ENCODE assay signal across 24 cellular contexts in genomic region chr9:92990461-92990860, GRCh38. TPM values are rescaled to one million over a fixed set of nuclear protein-coding genes. Genes with fewer than 3 reads are reported as not detected.
DNase-seq lines count a peak whose midpoint lies in the region; ATAC-seq and TF ChIP-seq lines count a peak whose summit lies in the region.
"Had no signal": no experiment of that assay in that cellular context is flagged by ENCODE, and none has a peak within 500 bp of the region (broad histone marks: within the 10 kb centered on the region; RNA-seq: fewer than 3 reads in every experiment).

No MANE protein-coding gene starts in this region.

- H3K27me3 ChIP-seq in HUES48 (ENCODE audit: control insufficient read depth, insufficient read depth, low read length) = no peaks in the 10 kb centered on the region
- H3K27me3 ChIP-seq: brain microvascular endothelial cell, spleen, transverse colon had no signal

- no peaks in the 10 kb centered on the region for H3K27me3 Mint-ChIP-seq in activated CD8-positive, alpha-beta T cell treated with anti-CD3 and anti-CD28 coated beads for 36 hours
- no peaks in the 10 kb centered on the region for H3K27me3 Mint-ChIP-seq in activated CD8-positive, alpha-beta T cell treated with anti-CD3 and anti-CD28 coated beads, Interleukin-2, amount 10 ng/mL, durations not matched to agents 7 days and 5 days (ENCODE audit: low read depth)
- no peaks in the 10 kb centered on the region for H3K27me3 Mint-ChIP-seq in activated naive CD8-positive, alpha-beta T cell treated with anti-CD3 and anti-CD28 coated beads, Interleukin-2, amount 50 U/mL, for 24 hours
- no peaks in the 10 kb centered on the region for H3K27me3 Mint-ChIP-seq in natural killer cell treated with Interleukin-12 subunit alpha and Interleukin-12 subunit beta and Interleukin-15 and Interleukin-18, amount 100 ng/mL, for 72 hours

- intact Hi-C loops in activated CD8-positive, alpha-beta T cell treated with anti-CD3 and anti-CD28 coated beads for 36 hours (cut with micrococcal nuclease) = no loop called here

- H3K27ac ChIP-seq in HUES48 (ENCODE audit: low read depth, low read length) (peak overlapping the region; percentile 80), caudate nucleus (ENCODE audit: low read depth, low read length) (no peak overlapping the region)
- H3K27ac ChIP-seq: brain microvascular endothelial cell, HL-60, SK-N-MC, transverse colon, WERI-Rb-1 had no signal

- CTCF ChIA-PET in activated CD8-positive, alpha-beta T cell treated with anti-CD3 and anti-CD28 coated beads for 36 hours (lab: Charles Lee) = interaction anchor here (1.4 to 3.7 kb wide), 3 partner anchors 12 to 119 kb away, joined by 3 to 43 read pairs (median 5); no protein-coding TSS in a partner anchor
- CTCF ChIA-PET in activated CD8-positive, alpha-beta T cell treated with anti-CD3 and anti-CD28 coated beads, Interleukin-2, amount 10 ng/mL, durations not matched to agents 7 days and 5 days (lab: Charles Lee) = interaction anchor here (1.4 kb wide), 1 partner anchor 12 kb away, joined by 15 read pairs; no protein-coding TSS in a partner anchor

- H3K4me1 ChIP-seq in HUES48 (ENCODE audit: control insufficient read depth, insufficient read depth, low read length) = peaks cover 32% of the 10 kb centered on the region
- H3K4me1 ChIP-seq: BE2C, transverse colon had no signal

- no peak for DNase-seq in activated CD8-positive, alpha-beta T cell treated with anti-CD3 and anti-CD28 coated beads for 36 hours
- DNase-seq in activated CD8-positive, alpha-beta T cell treated with anti-CD3 and anti-CD28 coated beads, Interleukin-2, amount 10 ng/mL, durations not matched to agents 7 days and 5 days = no peak
- no peak for DNase-seq in activated naive CD8-positive, alpha-beta T cell treated with anti-CD3 and anti-CD28 coated beads, Interleukin-2, amount 50 U/mL, for 24 hours
- DNase-seq in natural killer cell treated with Interleukin-12 subunit alpha and Interleukin-12 subunit beta and Interleukin-15 and Interleukin-18, amount 100 ng/mL, for 72 hours (ENCODE audit: low spot score) = no peak
- no peak for DNase-seq in SK-N-DZ (ENCODE audit: low spot score)
- DNase-seq in caudate nucleus (lab: John Stamatoyannopoulos, UW) = no peak
- DNase-seq: BE2C; brain microvascular endothelial cell; kidney glomerular epithelial cell; NCI-H1436 treated with DMSO at 0.1 percent for 48 hours; NCI-H524 treated with DMSO at 0.1 percent for 48 hours; retina; RPMI8226; spleen; stimulated activated CD4-positive, alpha-beta T cell treated with anti-CD3 and anti-CD28 coated beads, Interleukin-4, amount 100 ng/mL, for 1 hour; transverse colon; WERI-Rb-1 had no signal

- peaks cover 22% of the 10 kb centered on the region for H3K9me3 Mint-ChIP-seq in activated CD8-positive, alpha-beta T cell treated with anti-CD3 and anti-CD28 coated beads for 36 hours
- H3K9me3 Mint-ChIP-seq in activated CD8-positive, alpha-beta T cell treated with anti-CD3 and anti-CD28 coated beads, Interleukin-2, amount 10 ng/mL, durations not matched to agents 7 days and 5 days (ENCODE audit: insufficient read depth) = peaks cover 17% of the 10 kb centered on the region
- H3K9me3 Mint-ChIP-seq in activated naive CD8-positive, alpha-beta T cell treated with anti-CD3 and anti-CD28 coated beads, Interleukin-2, amount 50 U/mL, for 24 hours = peaks cover 14% of the 10 kb centered on the region
- no peaks in the 10 kb centered on the region for H3K9me3 Mint-ChIP-seq in natural killer cell treated with Interleukin-12 subunit alpha and Interleukin-12 subunit beta and Interleukin-15 and Interleukin-18, amount 100 ng/mL, for 72 hours

- H3K4me3 ChIP-seq in HUES48 (ENCODE audit: low read depth, low read length) = no peak overlapping the region
- H3K4me3 ChIP-seq: SK-N-MC, spleen, transverse colon had no signal

- ATAC-seq in activated CD8-positive, alpha-beta T cell treated with anti-CD3 and anti-CD28 coated beads for 36 hours = no peak
- no peak for ATAC-seq in activated CD8-positive, alpha-beta T cell treated with anti-CD3 and anti-CD28 coated beads, Interleukin-2, amount 10 ng/mL, durations not matched to agents 7 days and 5 days
- ATAC-seq in activated naive CD8-positive, alpha-beta T cell treated with anti-CD3 and anti-CD28 coated beads, Interleukin-2, amount 50 U/mL, for 24 hours = no peak
- ATAC-seq in natural killer cell treated with Interleukin-12 subunit alpha and Interleukin-12 subunit beta and Interleukin-15 and Interleukin-18, amount 100 ng/mL, for 72 hours = no peak
- no peak for ATAC-seq in HG03439 (IDR thresholded peaks at IDR 0.05; ENCODE audit: unreplicated experiment)

- no peak for TF ChIP-seq CTCF in activated CD8-positive, alpha-beta T cell treated with anti-CD3 and anti-CD28 coated beads for 36 hours (IDR thresholded peaks at IDR 0.05)

- no peaks in the 10 kb centered on the region for H3K36me3 ChIP-seq in HUES48 (ENCODE audit: control insufficient read depth, insufficient read depth, low read length)
- H3K36me3 ChIP-seq: BE2C, brain microvascular endothelial cell, transverse colon, WERI-Rb-1 had no signal

- peaks cover 28% of the 10 kb centered on the region for H3K9me3 ChIP-seq in HUES48 (ENCODE audit: control insufficient read depth, insufficient read depth, low read length)
- H3K9me3 ChIP-seq: BE2C, transverse colon had no signal

- peaks cover 87% of the 10 kb centered on the region for H3K4me1 Mint-ChIP-seq in activated CD8-positive, alpha-beta T cell treated with anti-CD3 and anti-CD28 coated beads for 36 hours (ENCODE audit: low read depth)
- H3K4me1 Mint-ChIP-seq in activated CD8-positive, alpha-beta T cell treated with anti-CD3 and anti-CD28 coated beads, Interleukin-2, amount 10 ng/mL, durations not matched to agents 7 days and 5 days (ENCODE audit: low read depth) = peaks cover 81% of the 10 kb centered on the region
- H3K4me1 Mint-ChIP-seq in activated naive CD8-positive, alpha-beta T cell treated with anti-CD3 and anti-CD28 coated beads, Interleukin-2, amount 50 U/mL, for 24 hours = peaks cover 87% of the 10 kb centered on the region
- peaks cover 75 to 83% of the 10 kb centered on the region in 2 donors for H3K4me1 Mint-ChIP-seq in natural killer cell treated with Interleukin-12 subunit alpha and Interleukin-12 subunit beta and Interleukin-15 and Interleukin-18, amount 100 ng/mL, for 72 hours (ENCODE audit: low read depth in 2 of 2)

- POLR2A ChIA-PET in activated CD8-positive, alpha-beta T cell treated with anti-CD3 and anti-CD28 coated beads for 36 hours (lab: Charles Lee) = interaction anchor here (1.7 to 1.9 kb wide), 2 partner anchors 15 to 27 kb away, joined by 4 read pairs; no protein-coding TSS in a partner anchor
- POLR2A ChIA-PET in activated CD8-positive, alpha-beta T cell treated with anti-CD3 and anti-CD28 coated beads, Interleukin-2, amount 10 ng/mL, durations not matched to agents 7 days and 5 days (lab: Charles Lee) = interaction anchor here (2.0 kb wide), 1 partner anchor 26 kb away, joined by 12 read pairs; no protein-coding TSS in a partner anchor

- H3K4me3 Mint-ChIP-seq in activated CD8-positive, alpha-beta T cell treated with anti-CD3 and anti-CD28 coated beads for 36 hours = no peak overlapping the region
- H3K4me3 Mint-ChIP-seq in activated CD8-positive, alpha-beta T cell treated with anti-CD3 and anti-CD28 coated beads, Interleukin-2, amount 10 ng/mL, durations not matched to agents 7 days and 5 days = no peak overlapping the region
- no peak overlapping the region for H3K4me3 Mint-ChIP-seq in activated naive CD8-positive, alpha-beta T cell treated with anti-CD3 and anti-CD28 coated beads, Interleukin-2, amount 50 U/mL, for 24 hours
- no peak overlapping the region for H3K4me3 Mint-ChIP-seq in natural killer cell treated with Interleukin-12 subunit alpha and Interleukin-12 subunit beta and Interleukin-15 and Interleukin-18, amount 100 ng/mL, for 72 hours
- H3K4me3 Mint-ChIP-seq: T-helper 2 cell treated with Interferon-gamma antibody and Interleukin-4, amounts not matched to agents 5 μg/mL and 100 μg/mL, for 36 hours had no signal

- peaks cover 82% of the 10 kb centered on the region for H3K36me3 Mint-ChIP-seq in activated CD8-positive, alpha-beta T cell treated with anti-CD3 and anti-CD28 coated beads for 36 hours (ENCODE audit: low read depth)
- peaks cover 96% of the 10 kb centered on the region for H3K36me3 Mint-ChIP-seq in activated CD8-positive, alpha-beta T cell treated with anti-CD3 and anti-CD28 coated beads, Interleukin-2, amount 10 ng/mL, durations not matched to agents 7 days and 5 days (ENCODE audit: low read depth)
- H3K36me3 Mint-ChIP-seq in activated naive CD8-positive, alpha-beta T cell treated with anti-CD3 and anti-CD28 coated beads, Interleukin-2, amount 50 U/mL, for 24 hours (ENCODE audit: low read depth) = peaks cover 71% of the 10 kb centered on the region
- H3K36me3 Mint-ChIP-seq in natural killer cell treated with Interleukin-12 subunit alpha and Interleukin-12 subunit beta and Interleukin-15 and Interleukin-18, amount 100 ng/mL, for 72 hours = peaks cover 20% of the 10 kb centered on the region

- 0 out of 2 replicates have a peak overlapping the region, but pooled peaks have one; percentile 5 for H3K9ac ChIP-seq in HUES48 (ENCODE audit: low read depth, low read length)

- peak overlapping the region; percentile 60 for H3K27ac Mint-ChIP-seq in activated CD8-positive, alpha-beta T cell treated with anti-CD3 and anti-CD28 coated beads for 36 hours
- no peak overlapping the region for H3K27ac Mint-ChIP-seq in activated CD8-positive, alpha-beta T cell treated with anti-CD3 and anti-CD28 coated beads, Interleukin-2, amount 10 ng/mL, durations not matched to agents 7 days and 5 days
- H3K27ac Mint-ChIP-seq in activated naive CD8-positive, alpha-beta T cell treated with anti-CD3 and anti-CD28 coated beads, Interleukin-2, amount 50 U/mL, for 24 hours = peak overlapping the region; percentile 60
- H3K27ac Mint-ChIP-seq in natural killer cell treated with Interleukin-12 subunit alpha and Interleukin-12 subunit beta and Interleukin-15 and Interleukin-18, amount 100 ng/mL, for 72 hours = peak overlapping the region; percentile 50 to 69

RNA-seq across cellular contexts. Expression of gene FGD3, which starts 43.1 kb away (rescaled TPM):
- 10 to 100 TPM; 41.6 to 43.5 TPM for total RNA-seq in activated CD8-positive, alpha-beta T cell treated with anti-CD3 and anti-CD28 coated beads for 36 hours
- total RNA-seq in activated CD8-positive, alpha-beta T cell treated with anti-CD3 and anti-CD28 coated beads, Interleukin-2, amount 10 ng/mL, durations not matched to agents 7 days and 5 days = 100 to 1,000 TPM; 104 to 107 TPM
- total RNA-seq in natural killer cell treated with Interleukin-12 subunit alpha and Interleukin-12 subunit beta and Interleukin-15 and Interleukin-18, amount 100 ng/mL, for 72 hours = 10 to 100 TPM; 42.0 to 43.3 TPM
- not detected in 2 replicates for polyA plus RNA-seq in SK-N-DZ (2014; cell fraction: cytosol; rRNA removed)
- not detected in 2 replicates for polyA plus RNA-seq in SK-N-DZ (2014; cell fraction: nucleus; rRNA removed)
- total RNA-seq: lung microvascular endothelial cell, osteoblast had no signal
